1 cellular context compared by ENCODE assay signal in the genomic region with DNA sequence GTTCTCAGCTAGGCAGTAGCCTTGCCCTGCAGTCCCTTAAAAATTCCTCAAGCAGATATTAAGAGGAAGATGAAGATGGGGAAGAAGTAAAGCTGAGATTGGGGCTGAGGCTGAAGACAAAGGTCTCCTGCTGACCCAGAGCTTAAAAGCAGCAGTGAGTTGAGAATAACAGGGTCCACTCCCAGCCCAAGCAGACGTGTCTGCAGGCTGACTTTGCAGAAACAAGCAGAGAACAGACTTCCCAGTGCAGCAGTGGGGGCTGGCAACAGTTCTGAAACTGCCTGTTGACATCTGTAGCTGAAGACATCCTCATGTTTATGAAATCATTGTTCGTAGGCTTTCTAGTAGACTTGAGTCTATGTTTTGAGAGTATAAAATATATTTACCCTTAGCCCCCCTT.
TF ChIP-seq lines count a peak whose summit lies in the region.

No MANE protein-coding gene starts in this region.

TF ChIP-seq in HepG2, 621 proteins besides CTCF, POLR2A, EP300 and RAD21:
- TF ChIP-seq MIER2 (CRISPR knock-in tag; IDR thresholded peaks at IDR 0.05) = no peak
- TF ChIP-seq PCBP2 (optimal IDR thresholded peaks at IDR 0.05; ENCODE audit: low read depth, low read length, poor library complexity, severe bottlenecking) = no peak
- TF ChIP-seq, protein P1, sequence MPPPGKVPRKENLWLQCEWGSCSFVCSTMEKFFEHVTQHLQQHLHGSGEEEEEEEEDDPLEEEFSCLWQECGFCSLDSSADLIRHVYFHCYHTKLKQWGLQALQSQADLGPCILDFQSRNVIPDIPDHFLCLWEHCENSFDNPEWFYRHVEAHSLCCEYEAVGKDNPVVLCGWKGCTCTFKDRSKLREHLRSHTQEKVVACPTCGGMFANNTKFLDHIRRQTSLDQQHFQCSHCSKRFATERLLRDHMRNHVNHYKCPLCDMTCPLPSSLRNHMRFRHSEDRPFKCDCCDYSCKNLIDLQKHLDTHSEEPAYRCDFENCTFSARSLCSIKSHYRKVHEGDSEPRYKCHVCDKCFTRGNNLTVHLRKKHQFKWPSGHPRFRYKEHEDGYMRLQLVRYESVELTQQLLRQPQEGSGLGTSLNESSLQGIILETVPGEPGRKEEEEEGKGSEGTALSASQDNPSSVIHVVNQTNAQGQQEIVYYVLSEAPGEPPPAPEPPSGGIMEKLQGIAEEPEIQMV (CRISPR knock-in tag; IDR thresholded peaks at IDR 0.05; ENCODE audit: low read depth) = no peak
- TF ChIP-seq HNRNPLL (IDR thresholded peaks at IDR 0.05; ENCODE audit: low read depth, low read length, poor library complexity, severe bottlenecking) = no peak
- TF ChIP-seq, protein P2, sequence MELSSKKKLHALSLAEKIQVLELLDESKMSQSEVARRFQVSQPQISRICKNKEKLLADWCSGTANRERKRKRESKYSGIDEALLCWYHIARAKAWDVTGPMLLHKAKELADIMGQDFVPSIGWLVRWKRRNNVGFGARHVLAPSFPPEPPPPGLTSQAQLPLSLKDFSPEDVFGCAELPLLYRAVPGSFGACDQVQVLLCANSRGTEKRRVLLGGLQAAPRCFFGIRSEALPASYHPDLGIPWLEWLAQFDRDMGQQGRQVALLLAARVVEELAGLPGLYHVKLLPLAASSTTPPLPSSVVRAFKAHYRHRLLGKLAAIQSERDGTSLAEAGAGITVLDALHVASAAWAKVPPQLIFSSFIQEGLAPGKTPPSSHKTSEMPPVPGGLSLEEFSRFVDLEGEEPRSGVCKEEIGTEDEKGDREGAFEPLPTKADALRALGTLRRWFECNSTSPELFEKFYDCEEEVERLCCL (CRISPR knock-in tag; IDR thresholded peaks at IDR 0.05; ENCODE audit: borderline replicate concordance) = no peak
- no peak for TF ChIP-seq GFI1 (CRISPR knock-in tag; IDR thresholded peaks at IDR 0.05; ENCODE audit: borderline replicate concordance)
- TF ChIP-seq ZNF543 (CRISPR knock-in tag; IDR thresholded peaks at IDR 0.05) = no peak
- TF ChIP-seq BRCA1 (CRISPR knock-in tag; IDR thresholded peaks at IDR 0.05) = no peak
- no peak for TF ChIP-seq KLF11 (CRISPR knock-in tag; IDR thresholded peaks at IDR 0.05)
